Comparison of ENCODE assay signal across 1 cellular context in the genomic region with DNA sequence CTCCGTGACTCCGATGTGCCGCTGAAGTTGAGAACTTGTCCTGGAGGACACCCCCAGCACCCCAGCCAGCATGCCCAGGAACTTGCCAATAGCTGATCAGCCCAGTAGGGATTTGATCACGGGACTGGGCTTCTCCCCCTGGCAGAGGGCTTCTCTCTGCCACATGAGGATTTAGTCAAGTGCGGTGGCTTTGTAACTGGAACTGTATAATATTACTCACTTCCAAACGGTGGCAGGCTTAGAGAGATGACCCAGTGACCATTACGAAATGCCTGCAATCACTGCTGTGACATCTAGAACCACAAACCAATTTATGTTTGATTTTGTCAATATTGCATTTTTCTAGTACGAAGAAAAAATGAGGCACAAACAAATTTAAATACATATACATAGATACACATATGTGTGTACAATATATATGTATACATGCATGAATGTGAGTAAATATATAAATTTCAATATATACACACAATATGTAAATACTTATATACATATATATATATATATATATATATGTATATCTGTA.
TF ChIP-seq lines count a peak whose summit lies in the region.

No MANE protein-coding gene starts in this region.

TF ChIP-seq in HepG2, 621 proteins besides CTCF, POLR2A, EP300 and RAD21 (continued from another document):
- TF ChIP-seq, protein P1, sequence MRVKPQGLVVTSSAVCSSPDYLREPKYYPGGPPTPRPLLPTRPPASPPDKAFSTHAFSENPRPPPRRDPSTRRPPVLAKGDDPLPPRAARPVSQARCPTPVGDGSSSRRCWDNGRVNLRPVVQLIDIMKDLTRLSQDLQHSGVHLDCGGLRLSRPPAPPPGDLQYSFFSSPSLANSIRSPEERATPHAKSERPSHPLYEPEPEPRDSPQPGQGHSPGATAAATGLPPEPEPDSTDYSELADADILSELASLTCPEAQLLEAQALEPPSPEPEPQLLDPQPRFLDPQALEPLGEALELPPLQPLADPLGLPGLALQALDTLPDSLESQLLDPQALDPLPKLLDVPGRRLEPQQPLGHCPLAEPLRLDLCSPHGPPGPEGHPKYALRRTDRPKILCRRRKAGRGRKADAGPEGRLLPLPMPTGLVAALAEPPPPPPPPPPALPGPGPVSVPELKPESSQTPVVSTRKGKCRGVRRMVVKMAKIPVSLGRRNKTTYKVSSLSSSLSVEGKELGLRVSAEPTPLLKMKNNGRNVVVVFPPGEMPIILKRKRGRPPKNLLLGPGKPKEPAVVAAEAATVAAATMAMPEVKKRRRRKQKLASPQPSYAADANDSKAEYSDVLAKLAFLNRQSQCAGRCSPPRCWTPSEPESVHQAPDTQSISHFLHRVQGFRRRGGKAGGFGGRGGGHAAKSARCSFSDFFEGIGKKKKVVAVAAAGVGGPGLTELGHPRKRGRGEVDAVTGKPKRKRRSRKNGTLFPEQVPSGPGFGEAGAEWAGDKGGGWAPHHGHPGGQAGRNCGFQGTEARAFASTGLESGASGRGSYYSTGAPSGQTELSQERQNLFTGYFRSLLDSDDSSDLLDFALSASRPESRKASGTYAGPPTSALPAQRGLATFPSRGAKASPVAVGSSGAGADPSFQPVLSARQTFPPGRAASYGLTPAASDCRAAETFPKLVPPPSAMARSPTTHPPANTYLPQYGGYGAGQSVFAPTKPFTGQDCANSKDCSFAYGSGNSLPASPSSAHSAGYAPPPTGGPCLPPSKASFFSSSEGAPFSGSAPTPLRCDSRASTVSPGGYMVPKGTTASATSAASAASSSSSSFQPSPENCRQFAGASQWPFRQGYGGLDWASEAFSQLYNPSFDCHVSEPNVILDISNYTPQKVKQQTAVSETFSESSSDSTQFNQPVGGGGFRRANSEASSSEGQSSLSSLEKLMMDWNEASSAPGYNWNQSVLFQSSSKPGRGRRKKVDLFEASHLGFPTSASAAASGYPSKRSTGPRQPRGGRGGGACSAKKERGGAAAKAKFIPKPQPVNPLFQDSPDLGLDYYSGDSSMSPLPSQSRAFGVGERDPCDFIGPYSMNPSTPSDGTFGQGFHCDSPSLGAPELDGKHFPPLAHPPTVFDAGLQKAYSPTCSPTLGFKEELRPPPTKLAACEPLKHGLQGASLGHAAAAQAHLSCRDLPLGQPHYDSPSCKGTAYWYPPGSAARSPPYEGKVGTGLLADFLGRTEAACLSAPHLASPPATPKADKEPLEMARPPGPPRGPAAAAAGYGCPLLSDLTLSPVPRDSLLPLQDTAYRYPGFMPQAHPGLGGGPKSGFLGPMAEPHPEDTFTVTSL (CRISPR knock-in tag; IDR thresholded peaks at IDR 0.05; ENCODE audit: borderline replicate concordance) = no peak
- TF ChIP-seq ZNF550 (CRISPR knock-in tag; IDR thresholded peaks at IDR 0.05; ENCODE audit: borderline replicate concordance) (no peak), HDAC2 (CRISPR knock-in tag; IDR thresholded peaks at IDR 0.05) (no peak), ZNF616 (CRISPR knock-in tag; IDR thresholded peaks at IDR 0.05; ENCODE audit: low read depth) (no peak), FOSL2 (CRISPR knock-in tag; IDR thresholded peaks at IDR 0.05) (no peak), ARHGAP35 (CRISPR knock-in tag; IDR thresholded peaks at IDR 0.05; ENCODE audit: borderline replicate concordance) (no peak), MAFK (conservative IDR thresholded peaks at IDR 0.05 in 1 of 2, IDR thresholded peaks at IDR 0.05 in 1 of 2; ENCODE audit: low read length in 2 of 2) (peak; percentile 56 to 61; a peak in 3 of 4 replicates), SRF (IDR thresholded peaks at IDR 0.05; ENCODE audit: low read depth, low read length) (no peak), SNRNP70 (IDR thresholded peaks at IDR 0.05; ENCODE audit: low read depth, low read length) (no peak)
